Comparison of ENCODE assay signal across 9 cellular contexts in the genomic region with DNA sequence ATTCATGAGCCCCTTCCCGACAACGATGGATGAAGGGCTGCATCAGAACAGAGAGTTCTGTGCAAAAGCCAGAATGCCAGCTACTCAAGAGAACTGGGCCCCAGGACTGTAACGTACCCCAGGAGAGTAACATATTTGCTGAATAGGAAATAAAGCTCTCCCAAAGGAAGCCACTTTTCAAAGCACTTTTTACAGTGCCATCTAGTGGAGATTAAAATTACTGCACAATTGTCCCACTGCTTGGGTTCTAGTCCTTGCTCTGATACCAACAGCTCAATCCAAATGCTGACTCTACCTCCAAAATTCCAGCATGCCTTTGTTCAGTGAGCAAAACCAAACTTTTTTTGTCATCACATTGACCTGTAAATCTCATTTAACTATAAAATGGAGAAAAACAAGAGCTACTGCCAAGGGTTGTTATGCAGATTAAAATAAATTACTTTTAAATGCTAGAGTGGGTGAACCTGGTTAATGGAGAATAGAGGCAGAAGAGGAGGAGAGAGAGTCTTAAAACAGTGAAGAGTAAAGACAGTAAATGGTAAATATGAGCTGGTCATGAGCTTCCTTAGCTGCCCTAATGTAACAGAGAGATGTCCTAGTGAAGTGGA.
A peak's percentile ranks its signal among the peaks of the same experiment; 100 is the strongest.
DNase-seq lines count a peak whose midpoint lies in the region; ATAC-seq and TF ChIP-seq lines count a peak whose summit lies in the region.
"Had no signal": no experiment of that assay in that cellular context is flagged by ENCODE, and none has a peak within 500 bp of the region (broad histone marks: within the 10 kb centered on the region; RNA-seq: fewer than 3 reads in every experiment).

No MANE protein-coding gene starts in this region.

- no peaks in the 10 kb centered on the region for H3K9me3 ChIP-seq in endodermal cell (ENCODE audit: control insufficient read depth, low read length)

- DNase-seq in BJ (ENCODE audit: low read depth) (no peak), NCI-H82 treated with DMSO at 0.1 percent for 48 hours (lab: John Stamatoyannopoulos, UW; ENCODE audit: unreplicated experiment) (peak; percentile 45), endodermal cell (peak; percentile 54), neural crest cell (ENCODE audit: low read depth, low spot score) (peak; percentile 29)
- DNase-seq in activated CD4-positive, alpha-beta T cell treated with anti-CD3 and anti-CD28 coated beads for 36 hours = no peak
- DNase-seq: left cardiac atrium had no signal

- H3K9ac ChIP-seq in endodermal cell (ENCODE audit: extremely low read depth, low read length, poor library complexity, severe bottlenecking) = no peak overlapping the region

- H3K4me3 Mint-ChIP-seq in endodermal cell (no peak overlapping the region), neural crest cell (no peak overlapping the region)
- H3K4me3 Mint-ChIP-seq in activated CD4-positive, alpha-beta T cell treated with anti-CD3 and anti-CD28 coated beads for 36 hours = no peak overlapping the region

- H3K27me3 Mint-ChIP-seq in endodermal cell (ENCODE audit: insufficient read depth) (peaks cover 10% of the 10 kb centered on the region), neural crest cell (ENCODE audit: low read depth) (no peaks in the 10 kb centered on the region)
- H3K27me3 Mint-ChIP-seq in activated CD4-positive, alpha-beta T cell treated with anti-CD3 and anti-CD28 coated beads for 36 hours = peaks cover 5% of the 10 kb centered on the region

- H3K27ac ChIP-seq in endodermal cell (ENCODE audit: low read depth, low read length) = no peak overlapping the region

- CTCF ChIA-PET in BJ (lab: Yijun Ruan, JAX) = interaction anchor here (0.6 to 3.5 kb wide), 17 partner anchors 8 to 714 kb away, joined by 3 to 38 read pairs (median 5); no protein-coding TSS in a partner anchor
- CTCF ChIA-PET in activated CD4-positive, alpha-beta T cell treated with anti-CD3 and anti-CD28 coated beads for 36 hours (lab: Charles Lee) = interaction anchor here (0.6 to 4.0 kb wide), 22 partner anchors 9 to 887 kb away, joined by 3 to 29 read pairs (median 4); no protein-coding TSS in a partner anchor

- intact Hi-C loops in activated CD4-positive, alpha-beta T cell treated with anti-CD3 and anti-CD28 coated beads for 36 hours (cut with DNase I, micrococcal nuclease) = loop anchor here (2.0 to 10.0 kb wide), 4 partner anchors 692 to 798 kb away; no protein-coding TSS in a partner anchor

- POLR2A ChIA-PET in BJ (lab: Charles Lee) = no interaction called here
- POLR2A ChIA-PET in activated CD4-positive, alpha-beta T cell treated with anti-CD3 and anti-CD28 coated beads for 36 hours (lab: Charles Lee) = interaction anchor here (0.6 kb wide), 1 partner anchor 239 kb away, joined by 3 read pairs; no protein-coding TSS in a partner anchor

- H3K4me3 ChIP-seq in BJ (ENCODE audit: low read depth, low read length) = no peak overlapping the region
- no peak overlapping the region for H3K4me3 ChIP-seq in endodermal cell (ENCODE audit: low read length)

- H3K27me3 ChIP-seq in BJ (ENCODE audit: control insufficient read depth, insufficient read depth, low read length) = no peaks in the 10 kb centered on the region
- no peaks in the 10 kb centered on the region for H3K27me3 ChIP-seq in endodermal cell (ENCODE audit: control insufficient read depth, insufficient read depth, low read length, poor library complexity, severe bottlenecking)

- WGBS in endodermal cell (ENCODE audit: insufficient coverage in 1 of 2, insufficient read length in 1 of 2), 2 experiments = 58 to 67% methylated on average over 3 of the region's 3 CpGs

- no peaks in the 10 kb centered on the region for H3K4me1 ChIP-seq in endodermal cell (ENCODE audit: control insufficient read depth, insufficient read depth, low read length)

- ATAC-seq in GM18502 (IDR thresholded peaks at IDR 0.05; ENCODE audit: poor library complexity, unreplicated experiment) (peak; percentile 76), HG03103 (IDR thresholded peaks at IDR 0.05; ENCODE audit: low read depth, unreplicated experiment) (peak; percentile 83), GM19324 (IDR thresholded peaks at IDR 0.05; ENCODE audit: low FRiP score, unreplicated experiment) (no peak)
- ATAC-seq in activated CD4-positive, alpha-beta T cell treated with anti-CD3 and anti-CD28 coated beads for 36 hours = no peak

- H3K36me3 Mint-ChIP-seq in endodermal cell (ENCODE audit: low read depth) (no peaks in the 10 kb centered on the region), neural crest cell (ENCODE audit: low read depth) (no peaks in the 10 kb centered on the region)
- H3K36me3 Mint-ChIP-seq in activated CD4-positive, alpha-beta T cell treated with anti-CD3 and anti-CD28 coated beads for 36 hours (ENCODE audit: low read depth) = no peaks in the 10 kb centered on the region

- H3K36me3 ChIP-seq in BJ (ENCODE audit: control insufficient read depth, insufficient read depth, low read length) (no peaks in the 10 kb centered on the region), endodermal cell (ENCODE audit: control insufficient read depth, insufficient read depth, low read length) (no peaks in the 10 kb centered on the region)

- H3K27ac Mint-ChIP-seq in endodermal cell = no peak overlapping the region
- no peak overlapping the region for H3K27ac Mint-ChIP-seq in neural crest cell (ENCODE audit: unreplicated experiment)
- no peak overlapping the region for H3K27ac Mint-ChIP-seq in activated CD4-positive, alpha-beta T cell treated with anti-CD3 and anti-CD28 coated beads for 36 hours

- no peaks in the 10 kb centered on the region for H3K4me1 Mint-ChIP-seq in endodermal cell
- H3K4me1 Mint-ChIP-seq in neural crest cell = no peaks in the 10 kb centered on the region
- H3K4me1 Mint-ChIP-seq in activated CD4-positive, alpha-beta T cell treated with anti-CD3 and anti-CD28 coated beads for 36 hours = no peaks in the 10 kb centered on the region

- peak; percentile 67 for TF ChIP-seq CTCF in BJ (IDR thresholded peaks at IDR 0.05; ENCODE audit: insufficient read depth, low read depth, low read length)
- peak; percentile 85 for TF ChIP-seq CTCF in endodermal cell (conservative IDR thresholded peaks at IDR 0.05)
- peak; percentile 83 for TF ChIP-seq CTCF in neural crest cell (conservative IDR thresholded peaks at IDR 0.05)

- H3K9me3 Mint-ChIP-seq in endodermal cell = no peaks in the 10 kb centered on the region
- no peaks in the 10 kb centered on the region for H3K9me3 Mint-ChIP-seq in neural crest cell
- H3K9me3 Mint-ChIP-seq in activated CD4-positive, alpha-beta T cell treated with anti-CD3 and anti-CD28 coated beads for 36 hours (ENCODE audit: low read depth) = no peaks in the 10 kb centered on the region

Comparison
In these comparisons a context has a peak if more than half of its experiments do, and no peak if none do; other contexts are left out.
1. DNase-seq: peak in NCI-H82 treated with DMSO at 0.1 percent for 48 hours (single experiment), endodermal cell (single experiment) and neural crest cell (single experiment); none in BJ (single experiment) and activated CD4-positive, alpha-beta T cell treated with anti-CD3 and anti-CD28 coated beads for 36 hours (single experiment).
2. ATAC-seq: peak in GM18502 (single experiment) and HG03103 (single experiment); none in activated CD4-positive, alpha-beta T cell treated with anti-CD3 and anti-CD28 coated beads for 36 hours (single experiment) and GM19324 (single experiment).
3. Peak in every context shown above with its lines, with median percentiles within 50 percentile points of each other: CTCF ChIP-seq.